Comparison of ENCODE assay signal across 8 cellular contexts in genomic region chrX:149540133-149540620, GRCh38. TPM values are rescaled to one million over a fixed set of nuclear protein-coding genes. Genes with fewer than 3 reads are reported as not detected.
DNase-seq lines count a peak whose midpoint lies in the region; ATAC-seq and TF ChIP-seq lines count a peak whose summit lies in the region.

No MANE protein-coding gene starts in this region.

- peaks cover 0 to 5% of the 10 kb centered on the region in 2 donors for H3K4me1 ChIP-seq in right atrium auricular region
- no peaks in the 10 kb centered on the region for H3K4me1 ChIP-seq in psoas muscle
- no peaks in the 10 kb centered on the region for H3K4me1 ChIP-seq in urinary bladder (ENCODE audit: insufficient read depth)

- H3K27ac ChIP-seq in right atrium auricular region: peak overlapping the region; percentile 81 to 91
- H3K27ac ChIP-seq in psoas muscle: peak overlapping the region; percentile 85
- H3K27ac ChIP-seq in urinary bladder (ENCODE audit: low read depth): peak overlapping the region; percentile 80

- no peaks in the 10 kb centered on the region for H3K36me3 ChIP-seq in right atrium auricular region
- H3K36me3 ChIP-seq in psoas muscle (ENCODE audit: insufficient read depth in 1 of 2, low read depth in 1 of 2): no peaks in the 10 kb centered on the region
- no peaks in the 10 kb centered on the region for H3K36me3 ChIP-seq in urinary bladder (ENCODE audit: insufficient read depth)

- H3K4me3 ChIP-seq in right atrium auricular region: peak overlapping the region; percentile 50 to 57
- H3K4me3 ChIP-seq in psoas muscle: peak overlapping the region; percentile 75
- H3K4me3 ChIP-seq in urinary bladder (ENCODE audit: low read depth, low read length): peak overlapping the region; percentile 51

- intact Hi-C loops in psoas muscle (cut with DNase I): no loop called here

- no peaks in the 10 kb centered on the region for H3K9me3 ChIP-seq in right atrium auricular region
- no peaks in the 10 kb centered on the region for H3K9me3 ChIP-seq in psoas muscle

- WGBS in psoas muscle, 3 donors: 1 to 41% methylated on average over 22 to 24 of the region's 24 CpGs; no CpG with 5 or more reads in 1 of the 3 donors
- 2% methylated on average over 22 of the region's 24 CpGs for WGBS in urinary bladder

- CTCF ChIA-PET in HEK293T (lab: Yijun Ruan, JAX): interaction anchor here (0.5 to 1.2 kb wide), 2 partner anchors 11 to 28 kb away, joined by 3 to 4 read pairs; no protein-coding TSS in a partner anchor

- peak; percentile 82 for DNase-seq in DMS79 treated with DMSO at 0.1 percent for 48 hours (lab: John Stamatoyannopoulos, UW)
- peak; percentile 93 for DNase-seq in HEK293T (ENCODE audit: extremely low spot score)
- DNase-seq in NCI-H1105 treated with DMSO at 0.1 percent for 48 hours (lab: John Stamatoyannopoulos, UW): peak; percentile 97
- DNase-seq in T-helper 2 cell: peak; percentile 78 to 92 (median 81)
- DNase-seq in amygdala (lab: John Stamatoyannopoulos, UW): peak in 55 of 56 donors; percentile 36 to 94 (median 82)
- DNase-seq in right atrium auricular region (ENCODE audit: low spot score): peak; percentile 90
- DNase-seq in psoas muscle: peak; percentile 93 to 96

- POLR2A ChIA-PET in HEK293T (lab: Yijun Ruan, JAX): interaction anchor here (1.0 to 2.4 kb wide), 4 partner anchors 27 to 398 kb away, joined by 3 to 8 read pairs (median 6); partner anchors contain the start of genes EOLA2 and IDS

- H3K27me3 ChIP-seq in right atrium auricular region: no peaks in the 10 kb centered on the region
- no peaks in the 10 kb centered on the region for H3K27me3 ChIP-seq in psoas muscle (ENCODE audit: insufficient read depth in 3 of 3, low read length in 2 of 3)

- peak; percentile 82 to 84 (median 84) for ATAC-seq in psoas muscle

- TF ChIP-seq CTCF in right atrium auricular region (IDR thresholded peaks at IDR 0.05) (no peak), psoas muscle (IDR thresholded peaks at IDR 0.05) (no peak)

TF ChIP-seq in HEK293T, 16 proteins besides CTCF, POLR2A, EP300 and RAD21:
- TF ChIP-seq NFRKB (IDR thresholded peaks at IDR 0.05): no peak
- peak; percentile 25; the same call in 1 of the 2 replicates for TF ChIP-seq SP1 (IDR thresholded peaks at IDR 0.05)

RNA-seq across cellular contexts. Expression of gene EOLA1, which starts 0.6 kb away (rescaled TPM):
- total RNA-seq in right atrium auricular region: 10 to 100 TPM; 10.8 to 14.4 TPM
- 10 to 100 TPM; 23.9 to 36.6 (median 24.7) TPM for total RNA-seq in psoas muscle
- polyA plus RNA-seq in psoas muscle: 10 to 100 TPM; 24.4 to 34.8 (median 27.4) TPM
- total RNA-seq in urinary bladder: 10.2 TPM
- 20.1 TPM for polyA plus RNA-seq in urinary bladder

RNA-seq across cellular contexts. Expression of gene HSFX3, which starts 9.5 kb away (rescaled TPM):
- total RNA-seq in right atrium auricular region (not detected), psoas muscle (under 1 TPM in 1 of 4 donors, not detected in 3; 0.67 TPM), urinary bladder (not detected)
- polyA plus RNA-seq in psoas muscle (not detected), urinary bladder (not detected)

RNA-seq across cellular contexts. Expression of gene IDS, which starts 35.1 kb away (rescaled TPM):
- total RNA-seq in right atrium auricular region (10 to 100 TPM; 91.1 to 93.1 TPM), psoas muscle (10 to 100 TPM; 29.3 to 37.6 (median 34.1) TPM), urinary bladder (44.3 TPM)
- polyA plus RNA-seq in psoas muscle (10 to 100 TPM; 11.8 to 31.2 (median 15.3) TPM), urinary bladder (62.6 TPM)

RNA-seq across cellular contexts. Expression of gene MAGEA9B, which starts 47.1 kb away (rescaled TPM):
- total RNA-seq in right atrium auricular region: not detected
- total RNA-seq in psoas muscle: not detected
- polyA plus RNA-seq in psoas muscle: not detected
- total RNA-seq in urinary bladder: not detected
- polyA plus RNA-seq in urinary bladder: not detected

RNA-seq across cellular contexts. Expression of gene HSFX2, which starts 54.9 kb away (rescaled TPM):
- under 1 TPM in 1 of 2 donors, not detected in 1; 0.79 TPM for total RNA-seq in right atrium auricular region
- total RNA-seq in psoas muscle: 1 to 10 TPM in 1 of 4 donors, under 1 TPM in 1, not detected in 2; 0.41 to 1.8 TPM
- under 1 TPM; 0.14 to 0.47 (median 0.14) TPM for polyA plus RNA-seq in psoas muscle
- total RNA-seq in urinary bladder: 0.95 TPM
- polyA plus RNA-seq in urinary bladder: 1.3 TPM

Comparison
In these comparisons a context has a peak if more than half of its experiments do, and no peak if none do; other contexts are left out.
1. Peak in every context shown above with its lines: DNase-seq, ATAC-seq, H3K4me3 ChIP-seq and H3K27ac ChIP-seq.